8 cellular contexts compared by ENCODE assay signal in the genomic region with DNA sequence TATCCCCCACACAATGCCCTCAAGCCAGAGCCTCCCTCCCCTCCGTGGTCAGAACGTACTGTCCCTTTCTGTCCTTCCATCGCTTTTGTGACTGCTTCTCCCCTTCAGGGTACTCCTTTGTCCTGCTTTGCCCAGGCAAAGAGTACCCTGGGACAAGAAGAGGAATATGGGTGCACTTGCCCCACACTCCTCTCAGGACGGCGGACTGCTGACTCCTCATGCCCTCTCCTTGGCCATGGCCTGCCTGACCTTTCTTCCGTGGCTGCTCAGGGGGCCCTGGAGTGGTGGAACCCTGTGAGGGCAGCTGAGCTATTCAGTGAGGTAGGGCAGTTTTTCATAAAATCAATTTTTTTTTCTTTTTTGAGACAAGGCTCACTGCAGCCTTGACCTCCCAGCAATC. TPM values are rescaled to one million over a fixed set of nuclear protein-coding genes. Genes with fewer than 3 reads are reported as not detected.
DNase-seq lines count a peak whose midpoint lies in the region; ATAC-seq and TF ChIP-seq lines count a peak whose summit lies in the region.

No MANE protein-coding gene starts in this region.

- H3K4me1 Mint-ChIP-seq in MCF 10A (ENCODE audit: insufficient read depth, unreplicated experiment): peaks cover 45% of the 10 kb centered on the region
- H3K4me1 Mint-ChIP-seq in naive thymus-derived CD4-positive, alpha-beta T cell: peaks cover 53 to 80% (median 76%) of the 10 kb centered on the region in 7 donors

- no TSS peak for BruUV-seq in MCF 10A (replicated peaks; lab: Mats Ljungman, UMichigan)

- H3K27ac ChIP-seq in right atrium auricular region: peak overlapping the region; percentile 100
- peak overlapping the region; percentile 97 for H3K27ac ChIP-seq in naive thymus-derived CD4-positive, alpha-beta T cell (ENCODE audit: low read depth, low read length)
- H3K27ac ChIP-seq in vagina: peak overlapping the region; percentile 100

- POLR2A ChIA-PET in MCF 10A (lab: Yijun Ruan, JAX): no interaction called here
- POLR2A ChIA-PET in naive thymus-derived CD4-positive, alpha-beta T cell (lab: Charles Lee): interaction anchor here (0.6 kb wide), 1 partner anchor 254 kb away, joined by 4 read pairs; no protein-coding TSS in a partner anchor

- no peak for TF ChIP-seq CTCF in right atrium auricular region (IDR thresholded peaks at IDR 0.05)
- TF ChIP-seq CTCF in MCF 10A (IDR thresholded peaks at IDR 0.05; ENCODE audit: unreplicated experiment): no peak
- no peak for TF ChIP-seq CTCF in vagina (IDR thresholded peaks at IDR 0.05)

- H3K9me3 ChIP-seq in right atrium auricular region (no peaks in the 10 kb centered on the region), vagina (no peaks in the 10 kb centered on the region)
- no peaks in the 10 kb centered on the region for H3K9me3 ChIP-seq in naive thymus-derived CD4-positive, alpha-beta T cell (ENCODE audit: control insufficient read depth in 2 of 3, low read length in 3 of 3)

- H3K36me3 Mint-ChIP-seq in MCF 10A (ENCODE audit: insufficient read depth, unreplicated experiment): peaks cover 66% of the 10 kb centered on the region
- H3K36me3 Mint-ChIP-seq in naive thymus-derived CD4-positive, alpha-beta T cell: peaks cover 14 to 53% (median 36%) of the 10 kb centered on the region in 5 donors

- H3K36me3 ChIP-seq in right atrium auricular region (peaks cover 47% of the 10 kb centered on the region), vagina (peaks cover 0 to 54% of the 10 kb centered on the region in 2 donors)
- H3K36me3 ChIP-seq in naive thymus-derived CD4-positive, alpha-beta T cell (ENCODE audit: control insufficient read depth in 2 of 3, insufficient read depth in 3 of 3, low read length in 3 of 3): peaks cover 18 to 63% (median 21%) of the 10 kb centered on the region in 3 experiments

- no peaks in the 10 kb centered on the region for H3K27me3 Mint-ChIP-seq in MCF 10A (ENCODE audit: insufficient read depth, unreplicated experiment)
- no peaks in the 10 kb centered on the region for H3K27me3 Mint-ChIP-seq in naive thymus-derived CD4-positive, alpha-beta T cell

- no peak for DNase-seq in right atrium auricular region (ENCODE audit: low spot score)
- no peak for DNase-seq in left cardiac atrium
- no peak for DNase-seq in MCF 10A (ENCODE audit: unreplicated experiment)
- DNase-seq in naive thymus-derived CD4-positive, alpha-beta T cell: no peak
- DNase-seq in vagina (ENCODE audit: extremely low spot score in 2 of 2): no peak
- no peak for DNase-seq in NCI-H82 (lab: John Stamatoyannopoulos, UW)
- DNase-seq in NCI-H1417 (lab: John Stamatoyannopoulos, UW): no peak
- DNase-seq in DMS153 (lab: John Stamatoyannopoulos, UW): no peak

- intact Hi-C loops in left cardiac atrium (cut with DNase I): no loop called here
- intact Hi-C loops in MCF 10A (cut with micrococcal nuclease): no loop called here
- intact Hi-C loops in naive thymus-derived CD4-positive, alpha-beta T cell (cut with micrococcal nuclease): no loop called here
- intact Hi-C loops in vagina (cut with DNase I): no loop called here

- H3K27ac Mint-ChIP-seq in MCF 10A (ENCODE audit: low read depth, unreplicated experiment): peak overlapping the region; percentile 84
- H3K27ac Mint-ChIP-seq in naive thymus-derived CD4-positive, alpha-beta T cell: peak overlapping the region in 6 of 9 donors; percentile 46 to 97 (median 86)

- H3K9me3 Mint-ChIP-seq in MCF 10A (ENCODE audit: unreplicated experiment): no peaks in the 10 kb centered on the region
- peaks cover 0 to 3% (median 0%) of the 10 kb centered on the region in 11 donors for H3K9me3 Mint-ChIP-seq in naive thymus-derived CD4-positive, alpha-beta T cell

- no peak for ATAC-seq in left cardiac atrium
- ATAC-seq in naive thymus-derived CD4-positive, alpha-beta T cell: no peak

- peak overlapping the region; percentile 81 for H3K4me3 Mint-ChIP-seq in MCF 10A (ENCODE audit: unreplicated experiment)
- H3K4me3 Mint-ChIP-seq in naive thymus-derived CD4-positive, alpha-beta T cell: peak overlapping the region; percentile 7 to 93 (median 66)

- H3K4me1 ChIP-seq in right atrium auricular region (peaks cover 0 to 48% of the 10 kb centered on the region in 2 donors), vagina (peaks cover 49% of the 10 kb centered on the region)
- peaks cover 27 to 44% of the 10 kb centered on the region in 2 donors for H3K4me1 ChIP-seq in naive thymus-derived CD4-positive, alpha-beta T cell (ENCODE audit: control insufficient read depth in 2 of 2, insufficient read depth in 2 of 2, low read length in 2 of 2)

- H3K4me3 ChIP-seq in right atrium auricular region (peak overlapping the region in 1 of 2 donors; percentile 14), vagina (no peak overlapping the region)
- no peak overlapping the region for H3K4me3 ChIP-seq in naive thymus-derived CD4-positive, alpha-beta T cell (ENCODE audit: low read length)

- CTCF ChIA-PET in MCF 10A (lab: Yijun Ruan, JAX): no interaction called here
- CTCF ChIA-PET in naive thymus-derived CD4-positive, alpha-beta T cell (lab: Charles Lee): no interaction called here

- TF ChIP-seq POLR2A in vagina (IDR thresholded peaks at IDR 0.05): no peak

- H3K27me3 ChIP-seq in right atrium auricular region (no peaks in the 10 kb centered on the region), vagina (no peaks in the 10 kb centered on the region)
- no peaks in the 10 kb centered on the region for H3K27me3 ChIP-seq in naive thymus-derived CD4-positive, alpha-beta T cell (ENCODE audit: control insufficient read depth in 2 of 2, insufficient read depth in 2 of 2, low read length in 2 of 2)

RNA-seq across cellular contexts. Expression of a gene that starts 18.7 kb away (rescaled TPM):
- total RNA-seq in right atrium auricular region (10 to 100 TPM; 28.0 to 51.3 TPM), left cardiac atrium (10 to 100 TPM; 12.4 to 30.0 TPM), MCF 10A (2022) (24.8 and 29.7 TPM in 2 replicates), vagina (8.8 TPM)
- 10 to 100 TPM in 2 of 5 experiments, 1 to 10 TPM in 3; 5.1 to 24.2 (median 8.8) TPM for total RNA-seq in naive thymus-derived CD4-positive, alpha-beta T cell
- polyA plus RNA-seq in naive thymus-derived CD4-positive, alpha-beta T cell: 10 to 100 TPM; 48.8 to 54.1 TPM
